ENCODE assay signal across 13 cellular contexts in genomic region chr18:48229445-48230052, GRCh38.
A peak's percentile ranks its signal among the peaks of the same experiment; 100 is the strongest.
DNase-seq lines count a peak whose midpoint lies in the region; ATAC-seq and TF ChIP-seq lines count a peak whose summit lies in the region.
"Had no signal": no experiment of that assay in that cellular context is flagged by ENCODE, and none has a peak within 500 bp of the region (broad histone marks: within the 10 kb centered on the region; RNA-seq: fewer than 3 reads in every experiment).

No MANE protein-coding gene starts in this region.

- POLR2A ChIA-PET in activated CD8-positive, alpha-beta T cell treated with anti-CD3 and anti-CD28 coated beads, Interleukin-2, amount 10 ng/mL, durations not matched to agents 7 days and 5 days (lab: Charles Lee), result no interaction called here

- CTCF ChIA-PET in activated CD8-positive, alpha-beta T cell treated with anti-CD3 and anti-CD28 coated beads, Interleukin-2, amount 10 ng/mL, durations not matched to agents 7 days and 5 days (lab: Charles Lee), result interaction anchor here (1.6 kb wide), 1 partner anchor 216 kb away, joined by 6 read pairs; no protein-coding TSS in a partner anchor

- no peak overlapping the region for H3K4me3 ChIP-seq in coronary artery

- peaks cover 30% of the 10 kb centered on the region for H3K4me1 Mint-ChIP-seq in nephron progenitor cell
- peaks cover 30% of the 10 kb centered on the region for H3K4me1 Mint-ChIP-seq in activated CD8-positive, alpha-beta T cell treated with anti-CD3 and anti-CD28 coated beads, Interleukin-2, amount 10 ng/mL, durations not matched to agents 7 days and 5 days (ENCODE audit: low read depth)
- H3K4me1 Mint-ChIP-seq: IgD-negative memory B cell had no signal

- no peaks in the 10 kb centered on the region for H3K36me3 Mint-ChIP-seq in nephron progenitor cell (ENCODE audit: low read depth)
- H3K36me3 Mint-ChIP-seq in activated CD8-positive, alpha-beta T cell treated with anti-CD3 and anti-CD28 coated beads, Interleukin-2, amount 10 ng/mL, durations not matched to agents 7 days and 5 days (ENCODE audit: low read depth), result no peaks in the 10 kb centered on the region
- H3K36me3 Mint-ChIP-seq: CD8-positive, alpha-beta memory T cell; IgD-negative memory B cell had no signal

- peak overlapping the region; percentile 35; the same call in 1 of the 2 replicates for H3K27ac ChIP-seq in VCaP
- H3K27ac ChIP-seq in coronary artery, result peak overlapping the region in 1 of 2 donors; percentile 25

- H3K27ac Mint-ChIP-seq in nephron progenitor cell, result no peak overlapping the region
- no peak overlapping the region for H3K27ac Mint-ChIP-seq in activated CD8-positive, alpha-beta T cell treated with anti-CD3 and anti-CD28 coated beads, Interleukin-2, amount 10 ng/mL, durations not matched to agents 7 days and 5 days
- H3K27ac Mint-ChIP-seq: activated T-cell treated with anti-CD3 and anti-CD28 coated beads, Interleukin-2, amount 50 U/mL, for 72 hours; IgD-negative memory B cell had no signal

- no peak overlapping the region for H3K4me3 Mint-ChIP-seq in nephron progenitor cell
- no peak overlapping the region for H3K4me3 Mint-ChIP-seq in activated CD8-positive, alpha-beta T cell treated with anti-CD3 and anti-CD28 coated beads, Interleukin-2, amount 10 ng/mL, durations not matched to agents 7 days and 5 days
- H3K4me3 Mint-ChIP-seq: activated T-cell treated with anti-CD3 and anti-CD28 coated beads, Interleukin-2, amount 50 U/mL, for 72 hours; CD8-positive, alpha-beta memory T cell; IgD-negative memory B cell had no signal

- TF ChIP-seq CTCF in GM12873 (IDR thresholded peaks at IDR 0.05; ENCODE audit: insufficient read depth, low read depth, low read length, missing control alignments) (peak; percentile 4), VCaP (conservative IDR thresholded peaks at IDR 0.05) (no peak), nephron progenitor cell (IDR thresholded peaks at IDR 0.05) (no peak), coronary artery (IDR thresholded peaks at IDR 0.05) (no peak)

- DNase-seq in NCI-H1694 treated with DMSO at 0.1 percent for 48 hours (lab: John Stamatoyannopoulos, UW), result peak; percentile 2
- no peak for DNase-seq in NCI-H1694 (lab: John Stamatoyannopoulos, UW)
- peak; percentile 20 for DNase-seq in nephron progenitor cell
- DNase-seq in coronary artery (ENCODE audit: low spot score), result no peak
- DNase-seq in NCI-H128 (lab: John Stamatoyannopoulos, UW; ENCODE audit: unreplicated experiment), result no peak
- no peak for DNase-seq in activated CD8-positive, alpha-beta T cell treated with anti-CD3 and anti-CD28 coated beads, Interleukin-2, amount 10 ng/mL, durations not matched to agents 7 days and 5 days
- DNase-seq: activated CD4-positive, alpha-beta T cell treated with anti-CD3 and anti-CD28 coated beads for 48 hours; activated T-cell treated with anti-CD3 and anti-CD28 coated beads, Interleukin-2, amount 50 U/mL, for 72 hours; CD8-positive, alpha-beta memory T cell; NCI-H510A had no signal

- H3K9me3 Mint-ChIP-seq in nephron progenitor cell, result no peaks in the 10 kb centered on the region
- no peaks in the 10 kb centered on the region for H3K9me3 Mint-ChIP-seq in activated CD8-positive, alpha-beta T cell treated with anti-CD3 and anti-CD28 coated beads, Interleukin-2, amount 10 ng/mL, durations not matched to agents 7 days and 5 days (ENCODE audit: insufficient read depth)
- H3K9me3 Mint-ChIP-seq: activated T-cell treated with anti-CD3 and anti-CD28 coated beads, Interleukin-2, amount 50 U/mL, for 72 hours; CD8-positive, alpha-beta memory T cell; IgD-negative memory B cell had no signal

- ATAC-seq in activated CD8-positive, alpha-beta T cell treated with anti-CD3 and anti-CD28 coated beads, Interleukin-2, amount 10 ng/mL, durations not matched to agents 7 days and 5 days, result no peak
- ATAC-seq: activated T-cell treated with anti-CD3 and anti-CD28 coated beads, Interleukin-2, amount 50 U/mL, for 72 hours had no signal

- peaks cover 15% of the 10 kb centered on the region for H3K27me3 Mint-ChIP-seq in nephron progenitor cell (ENCODE audit: low read depth, poor library complexity)
- peaks cover 9% of the 10 kb centered on the region for H3K27me3 Mint-ChIP-seq in activated CD8-positive, alpha-beta T cell treated with anti-CD3 and anti-CD28 coated beads, Interleukin-2, amount 10 ng/mL, durations not matched to agents 7 days and 5 days (ENCODE audit: low read depth)

Comparison
In these comparisons a context has a peak if more than half of its experiments do, and no peak if none do; other contexts are left out.
1. DNase-seq: peak in NCI-H1694 treated with DMSO at 0.1 percent for 48 hours (single experiment) and nephron progenitor cell (single experiment); none in NCI-H1694 (single experiment), coronary artery (single experiment), NCI-H128 (single experiment) and activated CD8-positive, alpha-beta T cell treated with anti-CD3 and anti-CD28 coated beads, Interleukin-2, amount 10 ng/mL, durations not matched to agents 7 days and 5 days (single experiment).